19 cellular contexts compared by ENCODE assay signal in genomic region chr5:172423379-172424110, GRCh38. TPM values are rescaled to one million over a fixed set of nuclear protein-coding genes. Genes with fewer than 3 reads are reported as not detected.
A peak's percentile ranks its signal among the peaks of the same experiment; 100 is the strongest.
DNase-seq lines count a peak whose midpoint lies in the region; ATAC-seq, FAIRE-seq and TF ChIP-seq lines count a peak whose summit lies in the region.
"Had no signal": no experiment of that assay in that cellular context is flagged by ENCODE, and none has a peak within 500 bp of the region (broad histone marks: within the 10 kb centered on the region; RNA-seq: fewer than 3 reads in every experiment).

No MANE protein-coding gene starts in this region.

- H3K9ac ChIP-seq in endothelial cell of umbilical vein (replicated peaks; ENCODE audit: extremely low read depth, insufficient read depth, low read length), result no peak overlapping the region

- no peak overlapping the region for H2AFZ ChIP-seq in endothelial cell of umbilical vein (ENCODE audit: low read depth, low read length)

- TF ChIP-seq EP300 in ovary (IDR thresholded peaks at IDR 0.05), result no peak

- ATAC-seq in upper lobe of right lung, result no peak
- no peak for ATAC-seq in GM18520 (IDR thresholded peaks at IDR 0.05; ENCODE audit: unreplicated experiment)
- ATAC-seq in Right ventricle myocardium inferior, result no peak

- POLR2A ChIA-PET in endothelial cell of umbilical vein (lab: Charles Lee), result no interaction called here

- H4K20me1 ChIP-seq in endothelial cell of umbilical vein (replicated peaks; ENCODE audit: control insufficient read depth, extremely low read depth, insufficient read depth, low read length), result no peaks in the 10 kb centered on the region

- H3K4me1 ChIP-seq in adrenal gland (replicated peaks in 1 of 2) (peaks cover 51 to 79% of the 10 kb centered on the region in 2 donors), endothelial cell of umbilical vein (ENCODE audit: control insufficient read depth, extremely low read depth, insufficient read depth, low read length) (peaks cover 4% of the 10 kb centered on the region), ovary (ENCODE audit: insufficient read depth) (peaks cover 38% of the 10 kb centered on the region), upper lobe of right lung (peaks cover 52% of the 10 kb centered on the region)

- H3K4me2 ChIP-seq in endothelial cell of umbilical vein (ENCODE audit: insufficient read depth, low read length), result no peak overlapping the region

- no peaks in the 10 kb centered on the region for H3K9me1 ChIP-seq in endothelial cell of umbilical vein (replicated peaks; ENCODE audit: control insufficient read depth, extremely low read depth, insufficient read depth, low read length)

- whole genome bisulfite sequencing in adrenal gland, 4 donors, result 96 to 98% (median 97%) methylated on average over 17 to 20 of the region's 20 CpGs
- 96 to 97% (median 96%) methylated on average over 20 of the region's 20 CpGs for whole genome bisulfite sequencing in ovary, 3 donors

- dilution Hi-C loops in endothelial cell of umbilical vein (cut with MboI; ENCODE audit: extremely low pct_ligation_motif_present, low sequenced_read_pairs), result no loop called here

- no peaks in the 10 kb centered on the region for H3K27me3 ChIP-seq in adrenal gland
- H3K27me3 ChIP-seq in endothelial cell of umbilical vein (ENCODE audit: control insufficient read depth in 2 of 2, insufficient read depth in 2 of 2, low read length in 2 of 2), result no peaks in the 10 kb centered on the region
- H3K27me3 ChIP-seq in ovary, result no peaks in the 10 kb centered on the region
- H3K27me3 ChIP-seq in upper lobe of right lung, result no peaks in the 10 kb centered on the region

- H3K36me3 ChIP-seq in adrenal gland (replicated peaks in 1 of 2) (peaks cover 0 to 6% of the 10 kb centered on the region in 2 donors), endothelial cell of umbilical vein (ENCODE audit: control insufficient read depth in 2 of 2, extremely low read depth in 1 of 2, insufficient read depth in 2 of 2, low read length in 2 of 2) (peaks cover 13 to 20% of the 10 kb centered on the region in 2 experiments), ovary (no peaks in the 10 kb centered on the region), upper lobe of right lung (peaks cover 3% of the 10 kb centered on the region)

- H3K4me3 ChIP-seq in adrenal gland (no peak overlapping the region), endothelial cell of umbilical vein (replicated peaks in 1 of 3; ENCODE audit: insufficient read depth in 1 of 3, low read depth in 1 of 3, low read length in 3 of 3) (no peak overlapping the region), ovary (no peak overlapping the region), upper lobe of right lung (no peak overlapping the region)

- BruUV-seq in endothelial cell of umbilical vein (replicated peaks; lab: Mats Ljungman, UMichigan), result no TSS peak

- CTCF ChIA-PET in endothelial cell of umbilical vein (lab: Charles Lee), result interaction anchor here (0.9 kb wide), 1 partner anchor 16 kb away, joined by 3 read pairs; no protein-coding TSS in a partner anchor

- TF ChIP-seq CTCF in adrenal gland (IDR thresholded peaks at IDR 0.05) (no peak), endothelial cell of umbilical vein (IDR thresholded peaks at IDR 0.05; ENCODE audit: extremely low read depth in 1 of 2, insufficient read depth in 1 of 2, low read depth in 1 of 2, low read length in 2 of 2) (no peak), ovary (IDR thresholded peaks at IDR 0.05) (no peak), upper lobe of right lung (IDR thresholded peaks at IDR 0.05) (no peak)

- H3K9me3 ChIP-seq in adrenal gland (replicated peaks in 1 of 3) (no peaks in the 10 kb centered on the region), endothelial cell of umbilical vein (replicated peaks; ENCODE audit: control insufficient read depth, insufficient read depth, low read length) (no peaks in the 10 kb centered on the region), ovary (no peaks in the 10 kb centered on the region), upper lobe of right lung (no peaks in the 10 kb centered on the region)

- intact Hi-C loops in adrenal gland (cut with DNase I) (no loop called here), endothelial cell of umbilical vein (cut with micrococcal nuclease) (no loop called here), ovary (cut with DNase I) (no loop called here), upper lobe of right lung (cut with DNase I) (no loop called here), Right ventricle myocardium inferior (cut with DNase I) (no loop called here)

- FAIRE-seq in endothelial cell of umbilical vein (lab: Jason Lieb, UNC), result peak; percentile 44
- FAIRE-seq: GM12891 had no signal

- peaks cover 48% of the 10 kb centered on the region for H3K79me2 ChIP-seq in endothelial cell of umbilical vein (ENCODE audit: control insufficient read depth, insufficient read depth, low read length)

- DNase-seq in adrenal gland, result peak in 1 of 7 donors; percentile 53
- DNase-seq in endothelial cell of umbilical vein (ENCODE audit: low read depth, low spot score), result no peak
- DNase-seq in ovary, result peak in 1 of 5 donors; percentile 21
- no peak for DNase-seq in upper lobe of right lung
- DNase-seq in Right ventricle myocardium inferior (ENCODE audit: missing footprints), result no peak
- no peak for DNase-seq in activated CD8-positive, alpha-beta memory T cell treated with anti-CD3 and anti-CD28 coated beads, Interleukin-2, amount 50 U/mL, for 4 hours
- DNase-seq: activated B cell treated with CpG ODN at 0.5 μM for 24 hours; activated CD4-positive, alpha-beta T cell treated with anti-CD3 and anti-CD28 coated beads, Interleukin-2, amount 50 U/mL, for 48 hours; activated naive CD8-positive, alpha-beta T cell treated with anti-CD3 and anti-CD28 coated beads for 36 hours; cerebellar nuclear complex; foreskin melanocyte; HCEC 1CT; kidney glomerular epithelial cell; NCI-H1417; NCI-H2081 treated with DMSO at 0.1 percent for 48 hours; OCI-M1; Right ventricle myocardium superior had no signal

- peak overlapping the region in 3 of 5 donors; percentile 20 to 96 (median 49) for H3K27ac ChIP-seq in adrenal gland
- no peak overlapping the region for H3K27ac ChIP-seq in endothelial cell of umbilical vein (ENCODE audit: insufficient read depth, low read depth, low read length)
- H3K27ac ChIP-seq in ovary, result peak overlapping the region; percentile 78 to 89
- peak overlapping the region; percentile 51 for H3K27ac ChIP-seq in upper lobe of right lung

- TF ChIP-seq POLR2A in adrenal gland (IDR thresholded peaks at IDR 0.05) (no peak), endothelial cell of umbilical vein (IDR thresholded peaks at IDR 0.05; ENCODE audit: low read depth, low read length) (no peak), ovary (IDR thresholded peaks at IDR 0.05) (no peak)

TF ChIP-seq in endothelial cell of umbilical vein, 7 proteins besides CTCF, POLR2A, EP300 and RAD21:
- no peak for TF ChIP-seq MYC (IDR thresholded peaks at IDR 0.05; ENCODE audit: low read depth, low read length)
- no peak for TF ChIP-seq FOS (IDR thresholded peaks at IDR 0.05; ENCODE audit: borderline replicate concordance, insufficient read depth, low read length)
- no peak for TF ChIP-seq GATA2 (IDR thresholded peaks at IDR 0.05; ENCODE audit: insufficient read depth, insufficient read length, low read depth, low read length)
- no peak for TF ChIP-seq JUN (IDR thresholded peaks at IDR 0.05; ENCODE audit: borderline replicate concordance, insufficient read depth, insufficient read length, low read depth)
- no peak for TF ChIP-seq EZH2 (IDR thresholded peaks at IDR 0.05; ENCODE audit: borderline replicate concordance, low read depth, low read length, severe bottlenecking)
- TF ChIP-seq MAX (IDR thresholded peaks at IDR 0.05; ENCODE audit: insufficient read depth, insufficient read length), result no peak
- no peak for TF ChIP-seq POLR2AphosphoS5 (IDR thresholded peaks at IDR 0.05; ENCODE audit: insufficient read depth, low read depth, low read length)

RNA-seq across cellular contexts. Expression of gene SH3PXD2B, which starts 30.8 kb away (rescaled TPM):
- total RNA-seq in adrenal gland (100 to 1,000 TPM in 1 of 8 donors, 10 to 100 TPM in 7; 41.1 to 111 (median 64.7) TPM), endothelial cell of umbilical vein (66.3 and 71.8 TPM in 2 replicates), ovary (10 to 100 TPM; 13.0 to 71.8 (median 61.1) TPM), upper lobe of right lung (46.2 TPM), Right ventricle myocardium inferior (5.4 TPM)
- polyA plus RNA-seq in adrenal gland (10 to 100 TPM; 15.2 to 37.9 (median 28.4) TPM), endothelial cell of umbilical vein (23.5 and 24.7 TPM in 2 replicates), ovary (10 to 100 TPM; 16.6 to 49.9 TPM)
- polyA plus RNA-seq in endothelial cell of umbilical vein (2011; cell fraction: cytosol; rRNA removed), result 24.4 and 25.9 TPM in 2 replicates
- 33.5 and 36.3 TPM in 2 replicates for polyA plus RNA-seq in endothelial cell of umbilical vein (2011; cell fraction: nucleus; rRNA removed)
- polyA plus RNA-seq in endothelial cell of umbilical vein (2012), result 39.6 and 47.8 TPM in 2 replicates
- 49.9 and 53.1 TPM in 2 replicates for polyA minus RNA-seq in endothelial cell of umbilical vein
- polyA minus RNA-seq in endothelial cell of umbilical vein (2011; cell fraction: cytosol; rRNA and poly(A)+ RNA removed), result 4.3 TPM
- polyA minus RNA-seq in endothelial cell of umbilical vein (2011; cell fraction: nucleus; rRNA and poly(A)+ RNA removed), result 22.0 and 24.7 TPM in 2 replicates
